ENCODE assay signal across 1 cellular context in genomic region chr1:37999434-38000232, GRCh38.
TF ChIP-seq lines count a peak whose summit lies in the region.

No MANE protein-coding gene starts in this region.

TF ChIP-seq in liver, 16 proteins besides CTCF, POLR2A, EP300 and RAD21 (continued from another document):
- TF ChIP-seq FOXA2 (IDR thresholded peaks at IDR 0.05) (no peak), TAF1 (conservative IDR thresholded peaks at IDR 0.05) (no peak), SP1 (IDR thresholded peaks at IDR 0.05) (peak; percentile 31), YY1 (IDR thresholded peaks at IDR 0.05) (no peak), ATF3 (IDR thresholded peaks at IDR 0.05) (no peak), EGR1 (IDR thresholded peaks at IDR 0.05; ENCODE audit: low read depth in 2 of 2) (no peak), HNF4A (conservative IDR thresholded peaks at IDR 0.05) (no peak), HNF4G (IDR thresholded peaks at IDR 0.05) (no peak), RXRA (IDR thresholded peaks at IDR 0.05) (peak; percentile 15 to 30), FOXA1 (IDR thresholded peaks at IDR 0.05) (no peak), GABPA (IDR thresholded peaks at IDR 0.05 in 1 of 2, conservative IDR thresholded peaks at IDR 0.05 in 1 of 2) (peak in 1 of 2 donors; percentile 29), NR2F2 (IDR thresholded peaks at IDR 0.05) (peak; percentile 78), MAX (IDR thresholded peaks at IDR 0.05) (no peak), ZBTB33 (IDR thresholded peaks at IDR 0.05) (no peak)
